In genomic region chr4:162443510-162443909, GRCh38 we compare ENCODE assay signal across 38 cellular contexts.
"Had no signal": no experiment of that assay in that cellular context is flagged by ENCODE, and none has a peak within 500 bp of the region (broad histone marks: within the 10 kb centered on the region; RNA-seq: fewer than 3 reads in every experiment).

No MANE protein-coding gene starts in this region.

- H3K27ac Mint-ChIP-seq: activated naive CD4-positive, alpha-beta T cell treated with anti-CD3 and anti-CD28 coated beads for 36 hours; activated naive CD4-positive, alpha-beta T cell treated with anti-CD3 and anti-CD28 coated beads, Interleukin-2, amount 10 ng/mL, durations not matched to agents 7 days and 5 days; activated naive CD4-positive, alpha-beta T cell treated with anti-CD3 and anti-CD28 coated beads, Interleukin-2, amount 50 U/mL, for 24 hours; activated naive CD4-positive, alpha-beta T cell treated with anti-CD3 and anti-CD28 coated beads, Interleukin-2, amount 50 U/mL, for 72 hours; activated naive CD8-positive, alpha-beta T cell; activated naive CD8-positive, alpha-beta T cell treated with anti-CD3 and anti-CD28 coated beads for 36 hours; activated naive CD8-positive, alpha-beta T cell treated with anti-CD3 and anti-CD28 coated beads, Interleukin-2, amount 10 ng/mL, durations not matched to agents 7 days and 5 days; activated naive CD8-positive, alpha-beta T cell treated with anti-CD3 and anti-CD28 coated beads, Interleukin-2, amount 50 U/mL, for 24 hours; activated T-cell treated with anti-CD3 and anti-CD28 coated beads, Interleukin-2, amount 50 U/mL, for 24 hours; activated T-cell treated with anti-CD3 and anti-CD28 coated beads, Interleukin-2, amount 50 U/mL, for 72 hours; activated T-helper 1 cell treated with anti-CD3 and anti-CD28 coated beads, Interleukin-12 subunit alpha, Interleukin-12 subunit beta, Interleukin-2, Interleukin-4 antibody, amounts not matched to agents 30 ng/mL and 10 ng/mL and 1 ng/mL, durations not matched to agents 14 hours and 24 hours and 36 hours; activated T-helper 17 cell treated with anti-CD3 and anti-CD28 coated beads, Interleukin-2, amount 50 U/mL, for 72 hours; brain had no signal

- H3K4me1 Mint-ChIP-seq: activated naive CD4-positive, alpha-beta T cell treated with anti-CD3 and anti-CD28 coated beads, Interleukin-2, amount 10 ng/mL, durations not matched to agents 7 days and 5 days; activated naive CD4-positive, alpha-beta T cell treated with anti-CD3 and anti-CD28 coated beads, Interleukin-2, amount 50 U/mL, for 24 hours; activated naive CD8-positive, alpha-beta T cell treated with anti-CD3 and anti-CD28 coated beads for 36 hours; activated naive CD8-positive, alpha-beta T cell treated with anti-CD3 and anti-CD28 coated beads, Interleukin-2, amount 10 ng/mL, durations not matched to agents 7 days and 5 days; activated naive CD8-positive, alpha-beta T cell treated with anti-CD3 and anti-CD28 coated beads, Interleukin-2, amount 50 U/mL, for 24 hours; activated T-helper 17 cell treated with anti-CD3 and anti-CD28 coated beads, Interleukin-2, amount 50 U/mL, for 72 hours; central memory CD8-positive, alpha-beta T cell had no signal

- H3K4me1 ChIP-seq: adrenal gland, ascending aorta, body of pancreas, breast epithelium had no signal

- DNase-seq: activated effector memory CD4-positive, alpha-beta T cell treated with anti-CD3 and anti-CD28 coated beads, Interleukin-2, amount 50 U/mL, for 16 hours; activated effector memory CD4-positive, alpha-beta T cell treated with Interleukin-2 at 50 U/mL for 16 hours; activated gamma-delta T cell; activated gamma-delta T cell treated with Interleukin-2 at 50 U/mL for 16 hours; activated naive CD4-positive, alpha-beta T cell; activated naive CD4-positive, alpha-beta T cell treated with anti-CD3 and anti-CD28 coated beads for 36 hours; activated naive CD4-positive, alpha-beta T cell treated with anti-CD3 and anti-CD28 coated beads, Interleukin-2, amount 10 ng/mL, durations not matched to agents 7 days and 5 days; activated naive CD4-positive, alpha-beta T cell treated with anti-CD3 and anti-CD28 coated beads, Interleukin-2, amount 50 U/mL, for 16 hours; activated naive CD4-positive, alpha-beta T cell treated with Interleukin-2 at 50 U/mL for 16 hours; activated naive CD8-positive, alpha-beta T cell treated with anti-CD3 and anti-CD28 coated beads for 36 hours; activated naive CD8-positive, alpha-beta T cell treated with anti-CD3 and anti-CD28 coated beads, Interleukin-2, amount 10 ng/mL, durations not matched to agents 7 days and 5 days; activated naive CD8-positive, alpha-beta T cell treated with anti-CD3 and anti-CD28 coated beads, Interleukin-2, amount 50 U/mL, for 24 hours; activated T-cell treated with anti-CD3 and anti-CD28 coated beads for 4 hours; activated T-cell treated with anti-CD3 and anti-CD28 coated beads, Interleukin-2, amount 50 U/mL, for 1 hour; activated T-cell treated with anti-CD3 and anti-CD28 coated beads, Interleukin-2, amount 50 U/mL, for 24 hours; activated T-cell treated with anti-CD3 and anti-CD28 coated beads, Interleukin-2, amount 50 U/mL, for 4 hours; activated T-cell treated with anti-CD3 and anti-CD28 coated beads, Interleukin-2, amount 50 U/mL, for 48 hours; activated T-cell treated with anti-CD3 and anti-CD28 coated beads, Interleukin-2, amount 50 U/mL, for 72 hours; adrenal gland; amniotic stem cell; amygdala; anterior cingulate cortex; aorta; body of pancreas; brain microvascular endothelial cell; caudate nucleus; central memory CD4-positive, alpha-beta T cell; cerebellar nuclear complex had no signal

- H3K9me3 ChIP-seq: adrenal gland, ascending aorta, body of pancreas, breast epithelium had no signal

- H3K4me3 ChIP-seq: adrenal gland, ascending aorta, body of pancreas, breast epithelium, cardiac muscle cell had no signal

- H3K36me3 Mint-ChIP-seq: activated naive CD4-positive, alpha-beta T cell treated with anti-CD3 and anti-CD28 coated beads, Interleukin-2, amount 10 ng/mL, durations not matched to agents 7 days and 5 days; activated naive CD4-positive, alpha-beta T cell treated with anti-CD3 and anti-CD28 coated beads, Interleukin-2, amount 50 U/mL, for 24 hours; activated naive CD4-positive, alpha-beta T cell treated with anti-CD3 and anti-CD28 coated beads, Interleukin-2, amount 50 U/mL, for 72 hours; activated naive CD8-positive, alpha-beta T cell; activated naive CD8-positive, alpha-beta T cell treated with anti-CD3 and anti-CD28 coated beads for 36 hours; activated naive CD8-positive, alpha-beta T cell treated with anti-CD3 and anti-CD28 coated beads, Interleukin-2, amount 10 ng/mL, durations not matched to agents 7 days and 5 days; brain had no signal

- H3K27me3 ChIP-seq: adrenal gland, ascending aorta, body of pancreas, brain microvascular endothelial cell, breast epithelium, cardiac muscle cell had no signal

- H3K9me3 Mint-ChIP-seq: activated naive CD4-positive, alpha-beta T cell treated with anti-CD3 and anti-CD28 coated beads, Interleukin-2, amount 10 ng/mL, durations not matched to agents 7 days and 5 days; activated naive CD4-positive, alpha-beta T cell treated with anti-CD3 and anti-CD28 coated beads, Interleukin-2, amount 50 U/mL, for 24 hours; activated naive CD8-positive, alpha-beta T cell treated with anti-CD3 and anti-CD28 coated beads, Interleukin-2, amount 10 ng/mL, durations not matched to agents 7 days and 5 days; activated T-cell treated with anti-CD3 and anti-CD28 coated beads, Interleukin-2, amount 50 U/mL, for 24 hours; activated T-cell treated with anti-CD3 and anti-CD28 coated beads, Interleukin-2, amount 50 U/mL, for 4 hours; activated T-cell treated with anti-CD3 and anti-CD28 coated beads, Interleukin-2, amount 50 U/mL, for 72 hours; activated T-helper 1 cell treated with anti-CD3 and anti-CD28 coated beads, Interleukin-12 subunit alpha, Interleukin-12 subunit beta, Interleukin-2, Interleukin-4 antibody, amounts not matched to agents 30 ng/mL and 10 ng/mL and 1 ng/mL, durations not matched to agents 14 hours and 24 hours and 36 hours; activated T-helper 17 cell treated with anti-CD3 and anti-CD28 coated beads, Interleukin-2, amount 50 U/mL, for 72 hours; brain; central memory CD8-positive, alpha-beta T cell had no signal

- H3K36me3 ChIP-seq: adrenal gland, ascending aorta, brain microvascular endothelial cell, breast epithelium, cardiac muscle cell had no signal

- H3K27ac ChIP-seq: adrenal gland, ascending aorta, body of pancreas, brain microvascular endothelial cell, breast epithelium, cardiac muscle cell had no signal

- H3K4me3 Mint-ChIP-seq: activated naive CD4-positive, alpha-beta T cell treated with anti-CD3 and anti-CD28 coated beads for 36 hours; activated naive CD4-positive, alpha-beta T cell treated with anti-CD3 and anti-CD28 coated beads, Interleukin-2, amount 10 ng/mL, durations not matched to agents 7 days and 5 days; activated naive CD4-positive, alpha-beta T cell treated with anti-CD3 and anti-CD28 coated beads, Interleukin-2, amount 50 U/mL, for 24 hours; activated naive CD8-positive, alpha-beta T cell; activated naive CD8-positive, alpha-beta T cell treated with anti-CD3 and anti-CD28 coated beads for 36 hours; activated naive CD8-positive, alpha-beta T cell treated with anti-CD3 and anti-CD28 coated beads, Interleukin-2, amount 10 ng/mL, durations not matched to agents 7 days and 5 days; activated naive CD8-positive, alpha-beta T cell treated with anti-CD3 and anti-CD28 coated beads, Interleukin-2, amount 50 U/mL, for 24 hours; activated T-cell treated with anti-CD3 and anti-CD28 coated beads, Interleukin-2, amount 50 U/mL, for 24 hours; activated T-cell treated with anti-CD3 and anti-CD28 coated beads, Interleukin-2, amount 50 U/mL, for 4 hours; activated T-cell treated with anti-CD3 and anti-CD28 coated beads, Interleukin-2, amount 50 U/mL, for 72 hours; activated T-helper 1 cell treated with anti-CD3 and anti-CD28 coated beads, Interleukin-12 subunit alpha, Interleukin-12 subunit beta, Interleukin-2, Interleukin-4 antibody, amounts not matched to agents 30 ng/mL and 10 ng/mL and 1 ng/mL, durations not matched to agents 14 hours and 24 hours and 36 hours; activated T-helper 17 cell treated with anti-CD3 and anti-CD28 coated beads, Interleukin-2, amount 50 U/mL, for 72 hours; brain; central memory CD8-positive, alpha-beta T cell had no signal

- H3K27me3 Mint-ChIP-seq: activated naive CD4-positive, alpha-beta T cell treated with anti-CD3 and anti-CD28 coated beads, Interleukin-2, amount 10 ng/mL, durations not matched to agents 7 days and 5 days; activated naive CD4-positive, alpha-beta T cell treated with anti-CD3 and anti-CD28 coated beads, Interleukin-2, amount 50 U/mL, for 24 hours; activated naive CD8-positive, alpha-beta T cell; activated naive CD8-positive, alpha-beta T cell treated with anti-CD3 and anti-CD28 coated beads for 36 hours; activated naive CD8-positive, alpha-beta T cell treated with anti-CD3 and anti-CD28 coated beads, Interleukin-2, amount 10 ng/mL, durations not matched to agents 7 days and 5 days; activated naive CD8-positive, alpha-beta T cell treated with anti-CD3 and anti-CD28 coated beads, Interleukin-2, amount 50 U/mL, for 24 hours; activated T-cell treated with anti-CD3 and anti-CD28 coated beads, Interleukin-2, amount 50 U/mL, for 24 hours; activated T-helper 17 cell treated with anti-CD3 and anti-CD28 coated beads, Interleukin-2, amount 50 U/mL, for 72 hours; brain; central memory CD8-positive, alpha-beta T cell had no signal

- ATAC-seq: activated naive CD4-positive, alpha-beta T cell treated with anti-CD3 and anti-CD28 coated beads, Interleukin-2, amount 50 U/mL, for 72 hours; activated naive CD8-positive, alpha-beta T cell treated with anti-CD3 and anti-CD28 coated beads, Interleukin-2, amount 50 U/mL, for 24 hours; activated T-cell treated with anti-CD3 and anti-CD28 coated beads, Interleukin-2, amount 50 U/mL, for 4 hours; activated T-cell treated with anti-CD3 and anti-CD28 coated beads, Interleukin-2, amount 50 U/mL, for 72 hours; activated T-helper 17 cell treated with anti-CD3 and anti-CD28 coated beads, Interleukin-2, amount 50 U/mL, for 72 hours; body of pancreas had no signal
